ENCODE assay signal across 21 cellular contexts in genomic region chr15:81151389-81151788, GRCh38. TPM values are rescaled to one million over a fixed set of nuclear protein-coding genes. Genes with fewer than 3 reads are reported as not detected.
"Had no signal": no experiment of that assay in that cellular context is flagged by ENCODE, and none has a peak within 500 bp of the region (broad histone marks: within the 10 kb centered on the region; RNA-seq: fewer than 3 reads in every experiment).

No MANE protein-coding gene starts in this region.

- H3K9ac ChIP-seq: KMS-11, SK-N-SH had no signal

- H3K4me3 Mint-ChIP-seq: T-cell had no signal

- H3K36me3 Mint-ChIP-seq: T-cell had no signal

- H3K27ac Mint-ChIP-seq: T-cell had no signal

- H3K27ac ChIP-seq: KMS-11, RWPE1 had no signal

- H3K4me2 ChIP-seq: KMS-11, SK-N-SH had no signal

- H3K9me3 ChIP-seq: SK-N-SH had no signal

- DNase-seq: Kasumi-1, NCI-H1092 treated with DMSO at 0.1 percent for 48 hours, NCI-H1436, NCI-H187, NCI-H2029, NCI-H2081 treated with DMSO at 0.1 percent for 48 hours, NCI-H2171 treated with DMSO at 0.1 percent for 48 hours, NCI-H345, NCI-H446 treated with DMSO at 0.1 percent for 48 hours, NCI-H510A treated with DMSO at 0.1 percent for 48 hours, NCI-H526, NCI-H82, PC-3, SHP77, SK-N-SH, SW 1271, T-cell had no signal

- H3K9me3 Mint-ChIP-seq: T-cell had no signal

RNA-seq across cellular contexts. Expression of gene CFAP161, which starts 17.3 kb away (rescaled TPM):
- total RNA-seq: M059J, OCI-LY7 had no signal

RNA-seq across cellular contexts. Expression of gene IL16, which starts 45.3 kb away (rescaled TPM):
- total RNA-seq: M059J had no signal
- polyA plus RNA-seq: SK-N-SH had no signal
